Comparison of ENCODE assay signal across 19 cellular contexts in the genomic region with DNA sequence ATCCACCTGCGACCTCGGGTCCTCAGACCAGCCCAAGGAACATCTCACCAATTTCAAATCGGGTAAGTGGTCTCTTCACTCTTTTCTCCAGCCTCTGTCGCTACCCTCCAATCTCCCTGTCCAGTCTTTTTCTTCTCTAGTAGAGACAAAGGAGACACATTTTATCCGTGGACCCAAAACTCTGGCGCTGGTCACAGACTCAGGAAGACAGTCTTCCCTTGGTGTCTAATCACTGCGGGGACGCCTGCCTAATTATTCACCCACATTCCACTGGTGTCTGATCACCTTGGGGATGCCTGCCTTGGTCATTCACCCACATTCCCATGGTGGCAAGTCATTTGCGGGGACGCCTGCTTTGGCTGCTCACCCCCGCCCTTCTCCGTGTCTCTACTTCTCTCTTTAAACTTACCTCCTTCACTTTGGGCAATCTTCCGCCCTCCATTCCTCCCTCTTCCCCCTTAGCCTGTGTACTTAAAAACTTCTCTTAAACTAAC. TPM values are rescaled to one million over a fixed set of nuclear protein-coding genes. Genes with fewer than 3 reads are reported as not detected.
DNase-seq lines count a peak whose midpoint lies in the region; ATAC-seq, FAIRE-seq and TF ChIP-seq lines count a peak whose summit lies in the region.
"Had no signal": no experiment of that assay in that cellular context is flagged by ENCODE, and none has a peak within 500 bp of the region (broad histone marks: within the 10 kb centered on the region; RNA-seq: fewer than 3 reads in every experiment).

No MANE protein-coding gene starts in this region.

- peak overlapping the region; percentile 80 for H3K27ac ChIP-seq in CD8-positive, alpha-beta memory T cell (ENCODE audit: low read depth, low read length)
- peak overlapping the region; percentile 75 for H3K27ac ChIP-seq in keratinocyte (ENCODE audit: control insufficient read depth, insufficient read depth, low read length)
- H3K27ac ChIP-seq: GM23248 had no signal

- POLR2A ChIA-PET in CD8-positive, alpha-beta memory T cell (lab: Charles Lee) = no interaction called here
- POLR2A ChIA-PET in WTC11 (lab: Charles Lee) = no interaction called here

- H3K27me3 Mint-ChIP-seq in CD8-positive, alpha-beta memory T cell = no peaks in the 10 kb centered on the region
- H3K27me3 Mint-ChIP-seq in T-helper 17 cell = no peaks in the 10 kb centered on the region
- H3K27me3 Mint-ChIP-seq in WTC11 (ENCODE audit: low read depth) = peaks cover 20% of the 10 kb centered on the region
- peaks cover 4% of the 10 kb centered on the region for H3K27me3 Mint-ChIP-seq in glutamatergic neuron (ENCODE audit: unreplicated experiment)
- H3K27me3 Mint-ChIP-seq: CD4-positive, alpha-beta T cell had no signal

- FAIRE-seq in keratinocyte (lab: Jason Lieb, UNC) = no peak
- FAIRE-seq: GM12878 had no signal

- no peak for DNase-seq in CD8-positive, alpha-beta memory T cell
- DNase-seq in HK-2 (ENCODE audit: unreplicated experiment) (peak; percentile 74), T-helper 17 cell (no peak), keratinocyte (ENCODE audit: low read depth, low spot score) (no peak), WTC11 (ENCODE audit: low spot score) (no peak), glutamatergic neuron (no peak), SK-N-DZ (ENCODE audit: low spot score) (no peak)
- DNase-seq: CD4-positive, alpha-beta T cell; DND-41; GDM1; GM23248; IMR-90; Kasumi-1; MV-4-11; NCI-H1417; NCI-H1930; NCI-H69 had no signal

- TF ChIP-seq CTCF in keratinocyte (optimal IDR thresholded peaks at IDR 0.05 in 1 of 3, IDR thresholded peaks at IDR 0.05 in 1 of 3, conservative IDR thresholded peaks at IDR 0.05 in 1 of 3; ENCODE audit: extremely low read depth in 1 of 3, insufficient read depth in 2 of 3, low read length in 3 of 3) = no peak
- TF ChIP-seq CTCF in WTC11 (IDR thresholded peaks at IDR 0.05) = no peak
- no peak for TF ChIP-seq CTCF in glutamatergic neuron (IDR thresholded peaks at IDR 0.05; ENCODE audit: partially characterized antibody, unreplicated experiment)

- no peaks in the 10 kb centered on the region for H3K4me1 ChIP-seq in CD8-positive, alpha-beta memory T cell (ENCODE audit: insufficient read depth, low read length)
- H3K4me1 ChIP-seq in keratinocyte (ENCODE audit: control insufficient read depth, extremely low read depth, insufficient read depth, low read length) = peaks cover 29% of the 10 kb centered on the region

- H3K4me3 ChIP-seq in CD8-positive, alpha-beta memory T cell (ENCODE audit: low read length) = no peak overlapping the region
- no peak overlapping the region for H3K4me3 ChIP-seq in keratinocyte (ENCODE audit: control insufficient read depth in 2 of 3, extremely low read depth in 1 of 3, insufficient read depth in 2 of 3, low read depth in 1 of 3, low read length in 3 of 3)
- H3K4me3 ChIP-seq: GM12878, GM23248 had no signal

- H3K9me3 ChIP-seq in CD8-positive, alpha-beta memory T cell (ENCODE audit: low read length) = no peaks in the 10 kb centered on the region
- H3K9me3 ChIP-seq in T-helper 17 cell (ENCODE audit: control insufficient read depth, low read length, poor library complexity, severe bottlenecking) = no peaks in the 10 kb centered on the region
- H3K9me3 ChIP-seq in keratinocyte (ENCODE audit: control insufficient read depth, low read depth, low read length) = no peaks in the 10 kb centered on the region

- no peaks in the 10 kb centered on the region for H3K79me2 ChIP-seq in keratinocyte (ENCODE audit: control insufficient read depth, insufficient read depth, low read length)

- CTCF ChIA-PET in CD8-positive, alpha-beta memory T cell (lab: Charles Lee) = no interaction called here
- CTCF ChIA-PET in WTC11 (lab: Charles Lee) = no interaction called here

- no peaks in the 10 kb centered on the region for H3K9me1 ChIP-seq in keratinocyte (ENCODE audit: control insufficient read depth, extremely low read depth, insufficient read depth, low read length)

- peak overlapping the region; percentile 22 for H2AFZ ChIP-seq in keratinocyte (ENCODE audit: control insufficient read depth, low read length)
- H2AFZ ChIP-seq: GM23248 had no signal

- H3K4me3 Mint-ChIP-seq in CD8-positive, alpha-beta memory T cell = no peak overlapping the region
- H3K4me3 Mint-ChIP-seq in T-helper 17 cell (no peak overlapping the region), WTC11 (no peak overlapping the region), glutamatergic neuron (ENCODE audit: unreplicated experiment) (no peak overlapping the region)
- H3K4me3 Mint-ChIP-seq: CD4-positive, alpha-beta T cell had no signal

- H3K9ac ChIP-seq in keratinocyte (ENCODE audit: control insufficient read depth, extremely low read depth, insufficient read depth, low read length) = peak overlapping the region; percentile 28
- H3K9ac ChIP-seq: GM23248 had no signal

- H3K4me2 ChIP-seq in keratinocyte (ENCODE audit: control insufficient read depth, extremely low read depth, insufficient read depth, low read depth, low read length) = peak overlapping the region; percentile 19

- no peaks in the 10 kb centered on the region for H3K27me3 ChIP-seq in CD8-positive, alpha-beta memory T cell (ENCODE audit: insufficient read depth, low read length, poor library complexity, severe bottlenecking)
- H3K27me3 ChIP-seq in keratinocyte (ENCODE audit: control insufficient read depth, extremely low read depth, insufficient read depth, low read length) = no peaks in the 10 kb centered on the region

- no peaks in the 10 kb centered on the region for H3K9me3 Mint-ChIP-seq in CD8-positive, alpha-beta memory T cell
- peaks cover 41% of the 10 kb centered on the region for H3K9me3 Mint-ChIP-seq in WTC11
- peaks cover 3% of the 10 kb centered on the region for H3K9me3 Mint-ChIP-seq in glutamatergic neuron (ENCODE audit: unreplicated experiment)
- H3K9me3 Mint-ChIP-seq: CD4-positive, alpha-beta T cell had no signal

- H3K4me1 Mint-ChIP-seq in CD8-positive, alpha-beta memory T cell = peaks cover 0 to 3% (median 2%) of the 10 kb centered on the region in 3 donors
- H3K4me1 Mint-ChIP-seq in T-helper 17 cell (peaks cover 5% of the 10 kb centered on the region), WTC11 (0 out of 2 replicates have a peak, but pooled peaks cover 3% of the 10 kb centered on the region), glutamatergic neuron (ENCODE audit: low read depth, unreplicated experiment) (no peaks in the 10 kb centered on the region)

- no peak for ATAC-seq in T-helper 17 cell
- ATAC-seq in WTC11 = no peak
- ATAC-seq: GM12878 had no signal

- H4K20me1 ChIP-seq in keratinocyte (ENCODE audit: control insufficient read depth, extremely low read depth, insufficient read depth, low read length) = no peaks in the 10 kb centered on the region

- H3K36me3 ChIP-seq in CD8-positive, alpha-beta memory T cell (ENCODE audit: insufficient read depth, low read length) = no peaks in the 10 kb centered on the region
- no peaks in the 10 kb centered on the region for H3K36me3 ChIP-seq in keratinocyte (ENCODE audit: control insufficient read depth in 2 of 2, extremely low read depth in 1 of 2, insufficient read depth in 2 of 2, low read length in 2 of 2)

- dilution Hi-C loops in keratinocyte (cut with MboI; ENCODE audit: extremely low pct_ligation_motif_present, low sequenced_read_pairs) = no loop called here

- peak overlapping the region in 3 of 8 donors; percentile 6 to 32 (median 11) for H3K27ac Mint-ChIP-seq in CD8-positive, alpha-beta memory T cell
- H3K27ac Mint-ChIP-seq in T-helper 17 cell (peak overlapping the region; percentile 37), WTC11 (no peak overlapping the region), glutamatergic neuron (ENCODE audit: unreplicated experiment) (no peak overlapping the region)
- H3K27ac Mint-ChIP-seq: CD4-positive, alpha-beta T cell had no signal

- no peaks in the 10 kb centered on the region for H3K36me3 Mint-ChIP-seq in CD8-positive, alpha-beta memory T cell
- H3K36me3 Mint-ChIP-seq in T-helper 17 cell (ENCODE audit: low read depth) (no peaks in the 10 kb centered on the region), WTC11 (peaks cover 23% of the 10 kb centered on the region), glutamatergic neuron (ENCODE audit: unreplicated experiment) (peaks cover 8% of the 10 kb centered on the region)

RNA-seq across cellular contexts. Expression of a gene that starts 13.9 kb away (rescaled TPM):
- not detected for total RNA-seq in CD8-positive, alpha-beta memory T cell
- not detected for polyA plus RNA-seq in CD8-positive, alpha-beta memory T cell
- total RNA-seq in T-helper 17 cell = under 1 TPM in 1 of 2 donors, not detected in 1; 0.07 TPM
- not detected in 3 replicates for polyA plus RNA-seq in keratinocyte
- polyA plus RNA-seq in keratinocyte (2011; ENCODE audit: low read depth) = 0.37 TPM
- polyA plus RNA-seq in keratinocyte (2011; cell fraction: cytosol; rRNA removed) = not detected in 2 replicates
- polyA plus RNA-seq in keratinocyte (2011; cell fraction: nucleus; rRNA removed) = 0.05 TPM in 1 of 2 replicates, not detected in the other
- 0.13 TPM in 1 of 2 replicates, not detected in the other for polyA plus RNA-seq in keratinocyte (2012; ENCODE audit: low replicate concordance)
- polyA minus RNA-seq in keratinocyte = not detected in 3 replicates
- not detected for polyA minus RNA-seq in keratinocyte (2011; cell fraction: cytosol; rRNA and poly(A)+ RNA removed)
- not detected in 2 replicates for polyA minus RNA-seq in keratinocyte (2011; cell fraction: nucleus; rRNA and poly(A)+ RNA removed)
- not detected in 3 replicates for total RNA-seq in WTC11 (2021)
- not detected for total RNA-seq in glutamatergic neuron (ENCODE audit: unreplicated experiment)
- not detected in 2 replicates for polyA plus RNA-seq in SK-N-DZ (2014; cell fraction: cytosol; rRNA removed)
- not detected in 2 replicates for polyA plus RNA-seq in SK-N-DZ (2014; cell fraction: nucleus; rRNA removed)
- total RNA-seq: GM12878, GM23248, HT1080, IMR-90 had no signal
- polyA plus RNA-seq: GM12878, GM23248, IMR-90 had no signal

RNA-seq across cellular contexts. Expression of a gene that starts 41.9 kb away (rescaled TPM):
- not detected for total RNA-seq in CD8-positive, alpha-beta memory T cell
- polyA plus RNA-seq in CD8-positive, alpha-beta memory T cell = not detected
- not detected for total RNA-seq in T-helper 17 cell
- not detected in 3 replicates for polyA plus RNA-seq in keratinocyte
- not detected for polyA plus RNA-seq in keratinocyte (2011; ENCODE audit: low read depth)
- not detected in 2 replicates for polyA plus RNA-seq in keratinocyte (2011; cell fraction: cytosol; rRNA removed)
- polyA plus RNA-seq in keratinocyte (2011; cell fraction: nucleus; rRNA removed) = not detected in 2 replicates
- polyA plus RNA-seq in keratinocyte (2012; ENCODE audit: low replicate concordance) = not detected in 2 replicates
- polyA minus RNA-seq in keratinocyte = not detected in 3 replicates
- not detected for polyA minus RNA-seq in keratinocyte (2011; cell fraction: cytosol; rRNA and poly(A)+ RNA removed)
- polyA minus RNA-seq in keratinocyte (2011; cell fraction: nucleus; rRNA and poly(A)+ RNA removed) = not detected in 2 replicates
- total RNA-seq in WTC11 (2021) = not detected in 3 replicates
- not detected for total RNA-seq in glutamatergic neuron (ENCODE audit: unreplicated experiment)
- polyA plus RNA-seq in SK-N-DZ (2014; cell fraction: cytosol; rRNA removed) = not detected in 2 replicates
- not detected in 2 replicates for polyA plus RNA-seq in SK-N-DZ (2014; cell fraction: nucleus; rRNA removed)
- total RNA-seq: CD4-positive, alpha-beta T cell; GM12878; GM23248; HT1080; IMR-90 had no signal
- polyA plus RNA-seq: GM12878, GM23248, IMR-90 had no signal
